ENCODE assay signal across 30 cellular contexts in genomic region chr14:94969766-94970165, GRCh38.
"Had no signal": no experiment of that assay in that cellular context is flagged by ENCODE, and none has a peak within 500 bp of the region (broad histone marks: within the 10 kb centered on the region; RNA-seq: fewer than 3 reads in every experiment).

No MANE protein-coding gene starts in this region.

- H3K9me3 Mint-ChIP-seq: natural killer cell treated with Interleukin-12 subunit alpha and Interleukin-12 subunit beta and Interleukin-15 and Interleukin-18, amount 100 ng/mL, for 72 hours; neural crest cell; stimulated activated naive CD8-positive, alpha-beta T cell treated with anti-CD3 and anti-CD28 coated beads, Interleukin-15, Interleukin-2, amounts not matched to agents 100 ng/mL and 50 ng/mL, for 24 hours; type B pancreatic cell had no signal

- H3K4me1 ChIP-seq: parathyroid adenoma, psoas muscle, right lobe of liver, thyroid gland, transverse colon, upper lobe of right lung, uterus had no signal

- H3K27me3 Mint-ChIP-seq: type B pancreatic cell had no signal

- DNase-seq: naive thymus-derived CD8-positive, alpha-beta T cell; nephron progenitor cell; nucleus accumbens; ovary; posterior cingulate gyrus; psoas muscle; right cardiac atrium; right lobe of liver; sigmoid colon; small intestine; stimulated activated CD4-positive, alpha-beta T cell treated with anti-CD3 and anti-CD28 coated beads, Interleukin-15, amount 100 ng/mL, for 24 hours; stimulated activated CD4-positive, alpha-beta T cell treated with anti-CD3 and anti-CD28 coated beads, Interleukin-2, amount 100 ng/mL, for 24 hours; stimulated activated CD4-positive, alpha-beta T cell treated with anti-CD3 and anti-CD28 coated beads, Interleukin-2, amount 100 ng/mL, for 48 hours; stimulated activated CD4-positive, alpha-beta T cell treated with anti-CD3 and anti-CD28 coated beads, Interleukin-4, amount 100 ng/mL, for 24 hours; stimulated activated naive B cell treated with anti-CD40 and anti-IgM and Interleukin-4, amounts not matched to agents 10 μg/mL and 1 μg/mL and 100 μg/mL, for 72 hours; stimulated activated naive CD4-positive, alpha-beta T cell treated with Interleukin-2 at 50 U/mL for 16 hours; stomach; thyroid gland; transverse colon; upper lobe of right lung; uterus had no signal

- H3K27me3 ChIP-seq: ovary, right lobe of liver, sigmoid colon, stomach, thyroid gland, transverse colon, upper lobe of right lung, uterus had no signal

- H3K36me3 ChIP-seq: neutrophil, ovary, right lobe of liver, sigmoid colon, stomach, thoracic aorta, thyroid gland, transverse colon, upper lobe of right lung, uterus had no signal

- H3K36me3 Mint-ChIP-seq: naive thymus-derived CD8-positive, alpha-beta T cell; stimulated activated effector memory CD8-positive, alpha-beta T cell treated with anti-CD3 and anti-CD28 coated beads, Interleukin-12 subunit alpha, Interleukin-12 subunit beta, amount 100 ng/mL, for 72 hours; stimulated activated naive B cell treated with anti-CD40 and anti-IgM and Interleukin-4, amounts not matched to agents 10 μg/mL and 1 μg/mL and 100 μg/mL, for 72 hours; type B pancreatic cell had no signal

- H3K4me3 ChIP-seq: ovary, psoas muscle, right lobe of liver, sigmoid colon, stomach, thoracic aorta, thyroid gland, transverse colon, upper lobe of right lung, uterus had no signal

- H3K27ac ChIP-seq: neutrophil, ovary, parathyroid adenoma, psoas muscle, right lobe of liver, thyroid gland, upper lobe of right lung, uterus had no signal

- H3K9me3 ChIP-seq: neutrophil, ovary, psoas muscle, right lobe of liver, sigmoid colon, thoracic aorta, thyroid gland, transverse colon, upper lobe of right lung, uterus had no signal

- ATAC-seq: naive thymus-derived CD8-positive, alpha-beta T cell; natural killer cell treated with Interleukin-12 subunit alpha and Interleukin-12 subunit beta and Interleukin-15 and Interleukin-18, amount 100 ng/mL, for 72 hours; psoas muscle; right cardiac atrium; right lobe of liver; stimulated activated effector memory CD8-positive, alpha-beta T cell treated with anti-CD3 and anti-CD28 coated beads, Interleukin-12 subunit alpha, Interleukin-12 subunit beta, amount 100 ng/mL, for 72 hours; stimulated activated naive B cell treated with anti-CD40 and anti-IgM and Interleukin-4, amounts not matched to agents 10 μg/mL and 1 μg/mL and 100 μg/mL, for 72 hours; upper lobe of right lung had no signal

- H3K4me3 Mint-ChIP-seq: naive thymus-derived CD8-positive, alpha-beta T cell; natural killer cell treated with Interleukin-12 subunit alpha and Interleukin-12 subunit beta and Interleukin-15 and Interleukin-18, amount 100 ng/mL, for 72 hours; nephron progenitor cell; neural crest cell; stimulated activated effector memory CD8-positive, alpha-beta T cell treated with anti-CD3 and anti-CD28 coated beads, Interleukin-12 subunit alpha, Interleukin-12 subunit beta, amount 100 ng/mL, for 72 hours; stimulated activated naive B cell treated with anti-CD40 and anti-IgM and Interleukin-4, amounts not matched to agents 10 μg/mL and 1 μg/mL and 100 μg/mL, for 72 hours; stimulated activated naive CD8-positive, alpha-beta T cell treated with anti-CD3 and anti-CD28 coated beads, Interleukin-15, Interleukin-2, amounts not matched to agents 100 ng/mL and 50 ng/mL, for 24 hours; type B pancreatic cell had no signal

- H3K27ac Mint-ChIP-seq: naive thymus-derived CD8-positive, alpha-beta T cell; natural killer cell treated with Interleukin-12 subunit alpha and Interleukin-12 subunit beta and Interleukin-15 and Interleukin-18, amount 100 ng/mL, for 72 hours; nephron progenitor cell; progenitor cell of endocrine pancreas; stimulated activated effector memory CD8-positive, alpha-beta T cell treated with anti-CD3 and anti-CD28 coated beads, Interleukin-12 subunit alpha, Interleukin-12 subunit beta, amount 100 ng/mL, for 72 hours; stimulated activated naive B cell treated with anti-CD40 and anti-IgM and Interleukin-4, amounts not matched to agents 10 μg/mL and 1 μg/mL and 100 μg/mL, for 72 hours; stimulated activated naive CD8-positive, alpha-beta T cell treated with anti-CD3 and anti-CD28 coated beads, Interleukin-15, Interleukin-2, amounts not matched to agents 100 ng/mL and 50 ng/mL, for 24 hours; type B pancreatic cell had no signal

- H3K4me1 Mint-ChIP-seq: stimulated activated effector memory CD8-positive, alpha-beta T cell treated with anti-CD3 and anti-CD28 coated beads, Interleukin-12 subunit alpha, Interleukin-12 subunit beta, amount 100 ng/mL, for 72 hours; stimulated activated naive B cell treated with anti-CD40 and anti-IgM and Interleukin-4, amounts not matched to agents 10 μg/mL and 1 μg/mL and 100 μg/mL, for 72 hours had no signal
